In genomic region chr9:135583686-135584011, GRCh38 we compare ENCODE assay signal across 24 cellular contexts. TPM values are rescaled to one million over a fixed set of nuclear protein-coding genes. Genes with fewer than 3 reads are reported as not detected.
DNase-seq lines count a peak whose midpoint lies in the region; ATAC-seq and TF ChIP-seq lines count a peak whose summit lies in the region.
"Had no signal": no experiment of that assay in that cellular context is flagged by ENCODE, and none has a peak within 500 bp of the region (broad histone marks: within the 10 kb centered on the region; RNA-seq: fewer than 3 reads in every experiment).

No MANE protein-coding gene starts in this region.

- no peaks in the 10 kb centered on the region for H4K20me1 ChIP-seq in hepatocyte (ENCODE audit: insufficient read depth, poor library complexity, severe bottlenecking)

- H3K27ac ChIP-seq in hepatocyte = no peak overlapping the region
- H3K27ac ChIP-seq: C4-2B, Peyer's patch, SJCRH30 had no signal

- H3K9me3 ChIP-seq in hepatocyte (ENCODE audit: low read depth) = no peaks in the 10 kb centered on the region
- H3K9me3 ChIP-seq: Peyer's patch, SJCRH30 had no signal

- H3K4me3 ChIP-seq in hepatocyte = no peak overlapping the region
- H3K4me3 ChIP-seq: Peyer's patch, SJCRH30 had no signal

- no peak overlapping the region for H3K4me3 Mint-ChIP-seq in natural killer cell treated with Interleukin-12 subunit alpha and Interleukin-12 subunit beta and Interleukin-15 and Interleukin-18, amount 100 ng/mL, for 72 hours
- H3K4me3 Mint-ChIP-seq in natural killer cell (no peak overlapping the region), osteocyte (ENCODE audit: unreplicated experiment) (no peak overlapping the region)
- H3K4me3 Mint-ChIP-seq: CD8-positive, alpha-beta memory T cell; HFFc6 had no signal

- no peaks in the 10 kb centered on the region for H3K36me3 ChIP-seq in hepatocyte (replicated peaks; ENCODE audit: insufficient read depth, low read depth)
- H3K36me3 ChIP-seq: Peyer's patch, SJCRH30 had no signal

- H3K9me2 ChIP-seq in hepatocyte (replicated peaks; ENCODE audit: insufficient read depth) = no peaks in the 10 kb centered on the region

- H3K79me2 ChIP-seq in hepatocyte = no peaks in the 10 kb centered on the region

- no peak for TF ChIP-seq CTCF in natural killer cell (IDR thresholded peaks at IDR 0.05)
- TF ChIP-seq CTCF in hepatocyte (IDR thresholded peaks at IDR 0.05; ENCODE audit: poor library complexity) = no peak
- TF ChIP-seq CTCF in osteocyte (IDR thresholded peaks at IDR 0.05) = no peak

- peak; percentile 44 for DNase-seq in natural killer cell treated with Interleukin-12 subunit alpha and Interleukin-12 subunit beta and Interleukin-15 and Interleukin-18, amount 100 ng/mL, for 72 hours (ENCODE audit: low spot score)
- DNase-seq in natural killer cell = no peak
- peak; percentile 2 for DNase-seq in hepatocyte (ENCODE audit: low spot score)
- peak; percentile 78 for DNase-seq in osteocyte (ENCODE audit: extremely low spot score, unreplicated experiment)
- no peak for DNase-seq in UCSD-AML1 (lab: John Stamatoyannopoulos, UW; ENCODE audit: unreplicated experiment)
- DNase-seq in COR-L47 (lab: John Stamatoyannopoulos, UW) = no peak
- DNase-seq: CD8-positive, alpha-beta memory T cell; HFFc6; Karpas-422; MV-4-11; NCI-H1105 treated with DMSO at 0.1 percent for 48 hours; NCI-H1694; NCI-H2081; NCI-H2171; NCI-H524 treated with DMSO at 0.1 percent for 48 hours; NCI-H82; SJCRH30 had no signal

- intact Hi-C loops in natural killer cell (cut with micrococcal nuclease) = no loop called here

- no peaks in the 10 kb centered on the region for H3K27me3 ChIP-seq in hepatocyte
- H3K27me3 ChIP-seq: Peyer's patch had no signal

- H3K27ac Mint-ChIP-seq in natural killer cell treated with Interleukin-12 subunit alpha and Interleukin-12 subunit beta and Interleukin-15 and Interleukin-18, amount 100 ng/mL, for 72 hours = no peak overlapping the region
- H3K27ac Mint-ChIP-seq in natural killer cell (no peak overlapping the region), osteocyte (ENCODE audit: unreplicated experiment) (no peak overlapping the region)
- H3K27ac Mint-ChIP-seq: CD8-positive, alpha-beta memory T cell; HFFc6 had no signal

- no peak overlapping the region for H3K4me2 ChIP-seq in hepatocyte

- WGBS in hepatocyte (ENCODE audit: low lambda C conversion rate, missing lambda C conversion rate) = 93% methylated on average over 17 of the region's 17 CpGs

- ATAC-seq in natural killer cell treated with Interleukin-12 subunit alpha and Interleukin-12 subunit beta and Interleukin-15 and Interleukin-18, amount 100 ng/mL, for 72 hours = no peak
- ATAC-seq in natural killer cell (no peak), GM21737 (IDR thresholded peaks at IDR 0.05; ENCODE audit: unreplicated experiment) (no peak)

- peaks cover 0 to 3% of the 10 kb centered on the region in 2 donors for H3K27me3 Mint-ChIP-seq in natural killer cell treated with Interleukin-12 subunit alpha and Interleukin-12 subunit beta and Interleukin-15 and Interleukin-18, amount 100 ng/mL, for 72 hours
- H3K27me3 Mint-ChIP-seq in natural killer cell (ENCODE audit: low read depth in 2 of 2) (peaks cover 0 to 3% of the 10 kb centered on the region in 2 donors), osteocyte (ENCODE audit: unreplicated experiment) (peaks cover 2% of the 10 kb centered on the region)

- H3K9me3 Mint-ChIP-seq in natural killer cell treated with Interleukin-12 subunit alpha and Interleukin-12 subunit beta and Interleukin-15 and Interleukin-18, amount 100 ng/mL, for 72 hours = no peaks in the 10 kb centered on the region
- H3K9me3 Mint-ChIP-seq in natural killer cell = no peaks in the 10 kb centered on the region
- no peaks in the 10 kb centered on the region for H3K9me3 Mint-ChIP-seq in osteocyte (ENCODE audit: unreplicated experiment)
- H3K9me3 Mint-ChIP-seq: CD8-positive, alpha-beta memory T cell had no signal

- H3K4me1 ChIP-seq in hepatocyte (ENCODE audit: insufficient read depth) = no peaks in the 10 kb centered on the region
- H3K4me1 ChIP-seq: Peyer's patch, SJCRH30 had no signal

- H3K4me1 Mint-ChIP-seq in natural killer cell treated with Interleukin-12 subunit alpha and Interleukin-12 subunit beta and Interleukin-15 and Interleukin-18, amount 100 ng/mL, for 72 hours (ENCODE audit: low read depth in 2 of 2) = no peaks in the 10 kb centered on the region
- no peaks in the 10 kb centered on the region for H3K4me1 Mint-ChIP-seq in natural killer cell
- H3K4me1 Mint-ChIP-seq in osteocyte (ENCODE audit: unreplicated experiment) = no peaks in the 10 kb centered on the region
- H3K4me1 Mint-ChIP-seq: CD8-positive, alpha-beta memory T cell had no signal

- no peaks in the 10 kb centered on the region for H3K36me3 Mint-ChIP-seq in natural killer cell treated with Interleukin-12 subunit alpha and Interleukin-12 subunit beta and Interleukin-15 and Interleukin-18, amount 100 ng/mL, for 72 hours
- H3K36me3 Mint-ChIP-seq in natural killer cell (no peaks in the 10 kb centered on the region), osteocyte (ENCODE audit: unreplicated experiment) (no peaks in the 10 kb centered on the region)
- H3K36me3 Mint-ChIP-seq: CD8-positive, alpha-beta memory T cell had no signal

- no peak overlapping the region for H2AFZ ChIP-seq in hepatocyte

RNA-seq across cellular contexts. Expression of gene PAEP, which starts 22.1 kb away (rescaled TPM):
- total RNA-seq in natural killer cell treated with Interleukin-12 subunit alpha and Interleukin-12 subunit beta and Interleukin-15 and Interleukin-18, amount 100 ng/mL, for 72 hours = not detected
- not detected for total RNA-seq in natural killer cell
- total RNA-seq in hepatocyte = not detected in 2 replicates
- 1.8 TPM in 1 of 2 replicates, not detected in the other for polyA plus RNA-seq in hepatocyte
- total RNA-seq in osteocyte = not detected in 2 replicates
- total RNA-seq: CD8-positive, alpha-beta memory T cell; Daoy; H1; HFFc6; M059J; OCI-LY7; Peyer's patch; SJCRH30 had no signal
- polyA plus RNA-seq: CD8-positive, alpha-beta memory T cell; H1 had no signal

RNA-seq across cellular contexts. Expression of gene OBP2A, which starts 37.7 kb away (rescaled TPM):
- total RNA-seq in natural killer cell treated with Interleukin-12 subunit alpha and Interleukin-12 subunit beta and Interleukin-15 and Interleukin-18, amount 100 ng/mL, for 72 hours = not detected
- total RNA-seq in natural killer cell (not detected), hepatocyte (not detected in 2 replicates), osteocyte (not detected in 2 replicates)
- not detected in 2 replicates for polyA plus RNA-seq in hepatocyte
- total RNA-seq: CD8-positive, alpha-beta memory T cell; Daoy; H1; HFFc6; M059J; OCI-LY7; Peyer's patch; SJCRH30 had no signal
- polyA plus RNA-seq: CD8-positive, alpha-beta memory T cell; H1 had no signal

RNA-seq across cellular contexts. Expression of gene GLT6D1, which starts 55.7 kb away (rescaled TPM):
- total RNA-seq in natural killer cell treated with Interleukin-12 subunit alpha and Interleukin-12 subunit beta and Interleukin-15 and Interleukin-18, amount 100 ng/mL, for 72 hours = not detected
- total RNA-seq in natural killer cell (not detected), hepatocyte (0.20 TPM in 2 replicates), osteocyte (not detected in 2 replicates)
- not detected in 2 replicates for polyA plus RNA-seq in hepatocyte
- total RNA-seq: CD8-positive, alpha-beta memory T cell; Daoy; HFFc6; M059J; OCI-LY7; Peyer's patch; SJCRH30 had no signal
- polyA plus RNA-seq: CD8-positive, alpha-beta memory T cell had no signal

Comparison
In these comparisons a context has a peak if more than half of its experiments do, and no peak if none do; other contexts are left out.
1. DNase-seq: peak in natural killer cell treated with Interleukin-12 subunit alpha and Interleukin-12 subunit beta and Interleukin-15 and Interleukin-18, amount 100 ng/mL, for 72 hours (single experiment), hepatocyte (single experiment) and osteocyte (single experiment); none in natural killer cell (single experiment), UCSD-AML1 (single experiment) and COR-L47 (single experiment).